9 cellular contexts compared by ENCODE assay signal in genomic region chr19:49391581-49392399, GRCh38. TPM values are rescaled to one million over a fixed set of nuclear protein-coding genes. Genes with fewer than 3 reads are reported as not detected.
A peak's percentile ranks its signal among the peaks of the same experiment; 100 is the strongest.
DNase-seq lines count a peak whose midpoint lies in the region; ATAC-seq and TF ChIP-seq lines count a peak whose summit lies in the region.
"Had no signal": no experiment of that assay in that cellular context is flagged by ENCODE, and none has a peak within 500 bp of the region (broad histone marks: within the 10 kb centered on the region; RNA-seq: fewer than 3 reads in every experiment).

No MANE protein-coding gene starts in this region.

- H3K27ac ChIP-seq in lung (ENCODE audit: low read depth in 1 of 2, low read length in 1 of 2): no peak overlapping the region

- H3K4me3 ChIP-seq in Caco-2 (ENCODE audit: low read depth, low read length) (no peak overlapping the region), lung (no peak overlapping the region)

- intact Hi-C loops in Caco-2 (cut with micrococcal nuclease; ENCODE audit: unreplicated experiment): loop anchor here (1.0 to 2.0 kb wide), 2 partner anchors 52 to 179 kb away; no protein-coding TSS in a partner anchor

- no TSS peak for BruUV-seq in Caco-2 (replicated peaks; lab: Mats Ljungman, UMichigan)

- no peak overlapping the region for H3K27ac Mint-ChIP-seq in Caco-2 (ENCODE audit: unreplicated experiment)

- peaks cover 7% of the 10 kb centered on the region for H3K36me3 Mint-ChIP-seq in Caco-2 (ENCODE audit: insufficient read depth, unreplicated experiment)

- WGBS in lung, 2 donors: 26 to 29% methylated on average over 14 of the region's 14 CpGs

- no peaks in the 10 kb centered on the region for H3K9me3 Mint-ChIP-seq in Caco-2 (ENCODE audit: unreplicated experiment)

- POLR2A ChIA-PET in Caco-2 (lab: Charles Lee): no interaction called here

- DNase-seq in Caco-2 (peak; percentile 87 to 89), NCI-H748 (lab: John Stamatoyannopoulos, UW; ENCODE audit: unreplicated experiment) (peak; percentile 86), dermis blood vessel endothelial cell (peak; percentile 81), lung (ENCODE audit: low spot score) (peak; percentile 82)
- DNase-seq in activated CD4-positive, alpha-beta T cell treated with anti-CD3 and anti-CD28 coated beads, Interleukin-2, amount 50 U/mL, for 48 hours: peak; percentile 80 to 84
- DNase-seq in stimulated activated CD8-positive, alpha-beta memory T cell treated with anti-CD3 and anti-CD28 coated beads, Interleukin-15, amount 100 ng/mL, for 1 hour (ENCODE audit: low read depth): peak; percentile 63

- H3K4me1 Mint-ChIP-seq in Caco-2 (ENCODE audit: low read depth, unreplicated experiment): peaks cover 12% of the 10 kb centered on the region

- H3K9me3 ChIP-seq in Caco-2: no peaks in the 10 kb centered on the region
- H3K9me3 ChIP-seq in lung (ENCODE audit: control insufficient read depth in 2 of 2, insufficient read depth in 1 of 2, low read length in 1 of 2): peaks cover 0 to 2% of the 10 kb centered on the region in 2 donors

- H3K36me3 ChIP-seq in Caco-2 (ENCODE audit: control insufficient read depth, insufficient read depth, low read length): no peaks in the 10 kb centered on the region
- H3K36me3 ChIP-seq in lung (ENCODE audit: control insufficient read depth in 2 of 2, insufficient read depth in 2 of 2, low read length in 2 of 2): no peaks in the 10 kb centered on the region

- H3K4me3 Mint-ChIP-seq in Caco-2 (ENCODE audit: unreplicated experiment): no peak overlapping the region

- H3K27me3 ChIP-seq in Caco-2 (replicated peaks; ENCODE audit: control insufficient read depth, insufficient read depth, low read length) (no peaks in the 10 kb centered on the region), lung (ENCODE audit: control insufficient read depth, insufficient read depth) (no peaks in the 10 kb centered on the region)

- ATAC-seq in HG02678 (IDR thresholded peaks at IDR 0.05; ENCODE audit: unreplicated experiment) (peak; percentile 49), lung (ENCODE audit: insufficient read depth, low FRiP score) (peak; percentile 55), HG02885 (IDR thresholded peaks at IDR 0.05; ENCODE audit: poor library complexity, unreplicated experiment) (no peak)

- CTCF ChIA-PET in Caco-2 (lab: Charles Lee): interaction anchor here (0.6 to 1.5 kb wide), 10 partner anchors 13 to 237 kb away, joined by 3 to 8 read pairs (median 4); partner anchors contain the start of genes ALDH16A1 and HRC

- peaks cover 7% of the 10 kb centered on the region for H3K27me3 Mint-ChIP-seq in Caco-2 (ENCODE audit: insufficient read depth, unreplicated experiment)

- TF ChIP-seq CTCF in Caco-2 (IDR thresholded peaks at IDR 0.05; ENCODE audit: insufficient read depth in 1 of 2, low read depth in 1 of 2, low read length in 1 of 2, severe bottlenecking in 1 of 2, unreplicated experiment in 1 of 2): peak; percentile 94 to 95
- peak; percentile 90 for TF ChIP-seq CTCF in lung (IDR thresholded peaks at IDR 0.05; ENCODE audit: control extremely low read depth, extremely low read depth)

- H3K4me1 ChIP-seq in Caco-2 (no peaks in the 10 kb centered on the region), lung (ENCODE audit: control insufficient read depth in 2 of 2, insufficient read depth in 2 of 2, low read length in 2 of 2) (no peaks in the 10 kb centered on the region)

RNA-seq across cellular contexts. Expression of gene KASH5, which starts 3.7 kb away (rescaled TPM):
- 0.56 and 1.00 TPM in 2 replicates for total RNA-seq in Caco-2 (2022)
- not detected in 2 replicates for total RNA-seq in dermis blood vessel endothelial cell
- total RNA-seq in lung: 1 to 10 TPM in 1 of 2 donors, not detected in 1; 2.9 TPM
- 1 to 10 TPM in 1 of 2 donors, under 1 TPM in 1; 0.52 to 1.5 TPM for polyA plus RNA-seq in lung

RNA-seq across cellular contexts. Expression of gene DKKL1, which starts 28.1 kb away (rescaled TPM):
- total RNA-seq in Caco-2 (2022) (not detected in 2 replicates), dermis blood vessel endothelial cell (0.33 TPM in 1 of 2 replicates, not detected in the other), lung (under 1 TPM; 0.85 to 0.95 TPM)
- under 1 TPM; 0.58 to 0.91 TPM for polyA plus RNA-seq in lung

RNA-seq across cellular contexts. Expression of gene TEAD2, which starts 29.6 kb away (rescaled TPM):
- 8.6 and 8.8 TPM in 2 replicates for total RNA-seq in Caco-2 (2022)
- 74.7 and 101 TPM in 2 replicates for total RNA-seq in dermis blood vessel endothelial cell
- total RNA-seq in lung: 10 to 100 TPM; 31.4 to 40.0 TPM
- 10 to 100 TPM; 21.9 to 31.5 TPM for polyA plus RNA-seq in lung

RNA-seq across cellular contexts. Expression of gene PTH2, which starts 31.5 kb away (rescaled TPM):
- not detected in 2 replicates for total RNA-seq in Caco-2 (2022)
- not detected in 2 replicates for total RNA-seq in dermis blood vessel endothelial cell
- not detected for total RNA-seq in lung
- polyA plus RNA-seq in lung: not detected
- polyA plus RNA-seq: adipose tissue had no signal

RNA-seq across cellular contexts. Expression of gene GFY, which starts 33.4 kb away (rescaled TPM):
- total RNA-seq in Caco-2 (2022): 0.25 TPM in 1 of 2 replicates, not detected in the other
- total RNA-seq in dermis blood vessel endothelial cell: not detected in 2 replicates
- total RNA-seq in lung: not detected
- not detected for polyA plus RNA-seq in lung
- polyA plus RNA-seq: adipose tissue had no signal
